ENCODE assay signal across 1 cellular context in genomic region chr12:1795785-1796514, GRCh38.
TF ChIP-seq lines count a peak whose summit lies in the region.

No MANE protein-coding gene starts in this region.

TF ChIP-seq in HepG2, 621 proteins besides CTCF, POLR2A, EP300 and RAD21 (continued from another document):
- TF ChIP-seq PRDM10 (CRISPR knock-in tag; IDR thresholded peaks at IDR 0.05; ENCODE audit: low read depth) (no peak), ZNF570 (CRISPR knock-in tag; IDR thresholded peaks at IDR 0.05; ENCODE audit: borderline replicate concordance) (no peak), ZBTB4 (CRISPR knock-in tag; IDR thresholded peaks at IDR 0.05; ENCODE audit: borderline replicate concordance) (no peak), ZNF280D (CRISPR knock-in tag; IDR thresholded peaks at IDR 0.05) (no peak), DMTF1 (CRISPR knock-in tag; IDR thresholded peaks at IDR 0.05) (no peak), GABPB1 (CRISPR knock-in tag; IDR thresholded peaks at IDR 0.05) (peak; percentile 59; the same call in 1 of the 2 replicates), E2F5 (CRISPR knock-in tag; conservative IDR thresholded peaks at IDR 0.05) (no peak), MIER3 (CRISPR knock-in tag; IDR thresholded peaks at IDR 0.05; ENCODE audit: borderline replicate concordance) (no peak), POGZ (CRISPR knock-in tag; IDR thresholded peaks at IDR 0.05) (peak; percentile 69; the same call in 1 of the 2 replicates), KLF16 (CRISPR knock-in tag; IDR thresholded peaks at IDR 0.05) (0 out of 4 replicates have a peak, but pooled peaks of 1 of the 2 experiments have one; percentile 20), TRIM24 (CRISPR knock-in tag; IDR thresholded peaks at IDR 0.05) (no peak), RERE (CRISPR knock-in tag; IDR thresholded peaks at IDR 0.05; ENCODE audit: low read depth) (no peak), ZNF256 (CRISPR knock-in tag; conservative IDR thresholded peaks at IDR 0.05) (no peak), ZNF687 (CRISPR knock-in tag; IDR thresholded peaks at IDR 0.05) (peak; percentile 86)
